ENCODE assay signal across 6 cellular contexts in the genomic region with DNA sequence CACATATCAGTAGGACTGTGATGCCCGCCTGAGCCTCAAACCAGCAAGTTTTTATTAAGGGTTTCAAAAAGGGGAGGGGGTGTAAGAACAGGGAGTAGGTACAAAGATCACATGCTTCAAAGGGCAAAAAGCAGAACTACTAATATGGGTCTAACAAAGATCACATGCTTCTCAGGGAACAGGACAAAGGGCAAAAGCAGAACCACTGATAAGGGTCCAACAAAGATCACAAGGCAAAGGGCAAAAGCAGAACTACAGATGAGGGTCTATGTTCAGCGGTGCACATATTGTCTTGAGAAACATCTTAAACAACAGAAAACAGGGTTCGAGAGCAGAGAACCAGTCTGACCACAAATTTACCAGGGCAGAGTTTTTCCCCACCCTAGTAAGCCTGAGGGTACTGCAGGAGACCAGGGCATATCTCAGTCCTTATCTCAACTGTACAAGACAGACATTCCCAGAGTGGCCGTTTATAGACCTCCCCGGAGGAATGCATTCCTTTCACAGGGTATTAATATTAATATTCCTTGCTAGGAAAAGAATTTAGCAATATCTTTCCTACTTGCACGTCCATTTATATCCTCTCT. TPM values are rescaled to one million over a fixed set of nuclear protein-coding genes. Genes with fewer than 3 reads are reported as not detected.
"Had no signal": no experiment of that assay in that cellular context is flagged by ENCODE, and none has a peak within 500 bp of the region (broad histone marks: within the 10 kb centered on the region; RNA-seq: fewer than 3 reads in every experiment).

No MANE protein-coding gene starts in this region.

RNA-seq across cellular contexts. Expression of gene CYP17A1, which starts 7.1 kb away (rescaled TPM):
- total RNA-seq: stomach, subcutaneous adipose tissue, suprapubic skin, temporal lobe, tibial nerve, urinary bladder had no signal
- polyA plus RNA-seq: urinary bladder had no signal
